ENCODE assay signal across 8 cellular contexts in the genomic region with DNA sequence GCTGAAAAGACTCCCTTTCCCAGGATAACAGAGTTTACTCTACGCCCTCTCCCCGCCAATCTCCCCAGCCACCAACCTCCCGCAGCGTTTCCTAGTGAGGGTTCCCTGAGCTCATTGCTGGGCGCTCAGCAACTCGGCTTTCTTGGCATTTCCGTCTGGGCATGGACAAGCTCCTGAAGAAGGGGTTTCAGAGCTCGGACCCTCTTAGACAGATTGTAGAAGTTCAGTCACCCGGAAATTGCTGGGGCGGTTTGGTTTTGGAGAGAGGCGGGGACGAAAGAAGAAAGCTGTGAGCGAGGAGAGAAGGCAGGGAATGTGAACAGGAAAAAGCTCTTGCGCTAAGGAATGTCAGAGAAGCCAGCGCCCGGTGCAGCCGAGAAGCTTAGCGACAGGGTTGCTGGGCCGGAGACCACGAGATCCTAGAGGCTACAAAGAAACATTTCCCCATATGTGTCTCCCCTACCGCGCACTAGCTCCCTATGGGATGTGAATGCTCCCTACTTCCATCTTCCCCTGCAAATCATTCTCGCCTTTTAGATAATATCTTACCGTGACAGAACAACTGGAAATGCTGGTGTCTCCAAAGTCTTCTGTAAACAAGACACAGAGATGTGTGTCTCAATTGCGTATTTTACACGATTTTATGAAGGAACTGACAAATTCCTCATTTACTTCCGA. TPM values are rescaled to one million over a fixed set of nuclear protein-coding genes. Genes with fewer than 3 reads are reported as not detected.
DNase-seq lines count a peak whose midpoint lies in the region; ATAC-seq and TF ChIP-seq lines count a peak whose summit lies in the region.
"Had no signal": no experiment of that assay in that cellular context is flagged by ENCODE, and none has a peak within 500 bp of the region (broad histone marks: within the 10 kb centered on the region; RNA-seq: fewer than 3 reads in every experiment).

No MANE protein-coding gene starts in this region.

- H3K4me1 ChIP-seq in ES-I3 (ENCODE audit: insufficient read depth, low read length) (no peaks in the 10 kb centered on the region), body of pancreas (no peaks in the 10 kb centered on the region)

- no peaks in the 10 kb centered on the region for H3F3A ChIP-seq in neural cell (ENCODE audit: insufficient read depth, low read length, poor library complexity, severe bottlenecking)

- H3K4me3 ChIP-seq in neural cell (ENCODE audit: low read length), result peak overlapping the region; percentile 45
- H3K4me3 ChIP-seq in body of pancreas, result no peak overlapping the region
- H3K4me3 ChIP-seq: esophagus muscularis mucosa had no signal

- WGBS in body of pancreas, 2 donors, result 7 to 9% methylated on average over 27 of the region's 27 CpGs

- no peak for TF ChIP-seq EP300 in neural cell (conservative IDR thresholded peaks at IDR 0.05; ENCODE audit: poor library complexity, severe bottlenecking)

- no peak for TF ChIP-seq RAD21 in neural cell (conservative IDR thresholded peaks at IDR 0.05)

- TF ChIP-seq CTCF in neural cell (IDR thresholded peaks at IDR 0.05; ENCODE audit: poor library complexity, severe bottlenecking) (no peak), body of pancreas (IDR thresholded peaks at IDR 0.05) (no peak)

- no peak for ATAC-seq in body of pancreas
- no peak for ATAC-seq in GM18520 (IDR thresholded peaks at IDR 0.05; ENCODE audit: unreplicated experiment)
- ATAC-seq in left ventricle myocardium superior, result no peak

- no peak overlapping the region for H2AFZ ChIP-seq in neural cell (ENCODE audit: low read depth, low read length)

- H3K27me3 ChIP-seq in neural cell (ENCODE audit: insufficient read depth, low read depth, low read length) (peaks cover 93% of the 10 kb centered on the region), body of pancreas (peaks cover 14 to 45% of the 10 kb centered on the region in 2 donors)

- H3K36me3 ChIP-seq in ES-I3 (ENCODE audit: insufficient read depth, low read length), result no peaks in the 10 kb centered on the region
- no peaks in the 10 kb centered on the region for H3K36me3 ChIP-seq in neural cell (ENCODE audit: insufficient read depth, low read length)
- no peaks in the 10 kb centered on the region for H3K36me3 ChIP-seq in body of pancreas (replicated peaks in 1 of 2; ENCODE audit: insufficient read depth in 1 of 2, low read depth in 2 of 2)
- H3K36me3 ChIP-seq: esophagus muscularis mucosa had no signal

- H3K79me2 ChIP-seq in neural cell (replicated peaks; ENCODE audit: insufficient read depth, low read length), result no peaks in the 10 kb centered on the region

- intact Hi-C loops in body of pancreas (cut with DNase I) (no loop called here), left ventricle myocardium superior (cut with micrococcal nuclease) (no loop called here)

- H4K20me1 ChIP-seq in neural cell (ENCODE audit: insufficient read depth), result no peaks in the 10 kb centered on the region

- H3K9me3 ChIP-seq in ES-I3 (ENCODE audit: control insufficient read depth, insufficient read depth, low read length), result no peaks in the 10 kb centered on the region
- H3K9me3 ChIP-seq in neural cell (ENCODE audit: low read length), result peaks cover 21% of the 10 kb centered on the region
- H3K9me3 ChIP-seq in body of pancreas, result no peaks in the 10 kb centered on the region

- peak overlapping the region; percentile 80 for H3K9ac ChIP-seq in ES-I3 (ENCODE audit: low read depth, low read length)
- no peak overlapping the region for H3K9ac ChIP-seq in neural cell (ENCODE audit: low read length)

- no peak for TF ChIP-seq POLR2A in body of pancreas (IDR thresholded peaks at IDR 0.05)

- H3K9me2 ChIP-seq in neural cell (ENCODE audit: insufficient read depth, low read length), result no peaks in the 10 kb centered on the region

- no peak overlapping the region for H3K27ac ChIP-seq in neural cell (ENCODE audit: low read length)
- H3K27ac ChIP-seq in body of pancreas, result no peak overlapping the region
- H3K27ac ChIP-seq: esophagus muscularis mucosa had no signal

- DNase-seq in NCI-H524 (lab: John Stamatoyannopoulos, UW) (peak; percentile 64 to 78), dermis blood vessel endothelial cell (peak; percentile 46), body of pancreas (no peak), left ventricle myocardium superior (no peak)

- H3K4me2 ChIP-seq in neural cell (ENCODE audit: low read length), result no peak overlapping the region

TF ChIP-seq in neural cell, 6 proteins besides CTCF, POLR2A, EP300 and RAD21:
- peak; percentile 5 for TF ChIP-seq EZH2 (IDR thresholded peaks at IDR 0.05; ENCODE audit: borderline replicate concordance, insufficient read depth, low read length, poor library complexity, severe bottlenecking)
- no peak for TF ChIP-seq TAF1 (IDR thresholded peaks at IDR 0.05; ENCODE audit: low read depth)
- TF ChIP-seq POLR2AphosphoS5 (IDR thresholded peaks at IDR 0.05), result peak; percentile 38

RNA-seq across cellular contexts. Expression of a gene that starts 15.8 kb away (rescaled TPM):
- total RNA-seq in dermis blood vessel endothelial cell, result not detected in 2 replicates
- not detected in 2 replicates for polyA plus RNA-seq in neural cell
- polyA minus RNA-seq in neural cell, result not detected in 2 replicates
- not detected for total RNA-seq in body of pancreas
- not detected for total RNA-seq in left ventricle myocardium superior
- total RNA-seq: esophagus muscularis mucosa had no signal

RNA-seq across cellular contexts. Expression of a gene that starts 48.7 kb away (rescaled TPM):
- total RNA-seq in dermis blood vessel endothelial cell (0.14 TPM in 1 of 2 replicates, not detected in the other), body of pancreas (10 to 100 TPM; 10.9 to 43.8 TPM), left ventricle myocardium superior (not detected)
- polyA plus RNA-seq in neural cell, result not detected in 2 replicates
- polyA minus RNA-seq in neural cell, result 0.58 TPM in 1 of 2 replicates, not detected in the other
- total RNA-seq: esophagus muscularis mucosa had no signal

Comparison
In these comparisons a context has a peak if more than half of its experiments do, and no peak if none do; other contexts are left out.
1. DNase-seq: peak in NCI-H524 (2 of 2) and dermis blood vessel endothelial cell (single experiment); none in body of pancreas (0 of 4) and left ventricle myocardium superior (single experiment).
2. RNA of a gene that starts 48.7 kb away (total RNA-seq): 10.9 to 43.8 TPM in body of pancreas; not detected in left ventricle myocardium superior (single experiment) and 0.14 TPM in dermis blood vessel endothelial cell; every median in the first group is over 10 times any median in the second.